In the genomic region with DNA sequence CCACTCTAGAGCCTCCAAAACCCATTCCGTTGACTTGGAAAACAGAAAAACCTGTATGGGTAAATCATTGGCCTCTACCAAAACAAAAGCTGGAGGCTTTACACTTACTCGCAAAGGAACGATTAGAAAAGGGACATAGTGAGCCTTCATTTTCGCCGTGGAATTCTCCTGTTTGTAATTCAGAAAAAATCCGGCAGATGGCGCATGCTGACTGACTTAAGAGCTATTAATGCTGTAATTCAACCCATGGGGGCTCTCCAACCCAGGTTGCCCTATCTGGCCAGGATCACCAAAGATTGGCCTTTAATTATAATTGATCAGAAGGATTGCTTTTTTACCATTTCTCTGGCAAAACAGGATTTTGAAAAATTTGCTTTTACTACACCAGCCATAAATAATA, we compare ENCODE assay signal across 8 cellular contexts.
DNase-seq lines count a peak whose midpoint lies in the region; ATAC-seq and TF ChIP-seq lines count a peak whose summit lies in the region.

No MANE protein-coding gene starts in this region.

- H3K4me3 ChIP-seq in GM06990 (replicated peaks; ENCODE audit: low read depth, low read length) = no peak overlapping the region
- no peak overlapping the region for H3K4me3 ChIP-seq in NB4 (ENCODE audit: low read depth, low read length)
- H3K4me3 ChIP-seq in effector memory CD4-positive, alpha-beta T cell (ENCODE audit: insufficient read depth, low read depth, low read length, poor library complexity, severe bottlenecking) = no peak overlapping the region
- H3K4me3 ChIP-seq in neutrophil (ENCODE audit: low read depth in 1 of 2, low read length in 1 of 2) = no peak overlapping the region

- no peak overlapping the region for H3K27ac Mint-ChIP-seq in activated CD4-positive, alpha-beta T cell treated with anti-CD3 and anti-CD28 coated beads, Interleukin-2, amount 10 ng/mL, durations not matched to agents 24 days and 14 days

- no peaks in the 10 kb centered on the region for H3K36me3 Mint-ChIP-seq in activated CD4-positive, alpha-beta T cell treated with anti-CD3 and anti-CD28 coated beads, Interleukin-2, amount 10 ng/mL, durations not matched to agents 24 days and 14 days (ENCODE audit: low read depth)

- peaks cover 8% of the 10 kb centered on the region for H3K4me1 Mint-ChIP-seq in activated CD4-positive, alpha-beta T cell treated with anti-CD3 and anti-CD28 coated beads, Interleukin-2, amount 10 ng/mL, durations not matched to agents 24 days and 14 days

- no peak overlapping the region for H3K27ac ChIP-seq in effector memory CD4-positive, alpha-beta T cell (ENCODE audit: insufficient read depth, low read length, poor library complexity, severe bottlenecking)
- H3K27ac ChIP-seq in neutrophil = no peak overlapping the region

- H3K27me3 ChIP-seq in GM06990 (replicated peaks; ENCODE audit: control insufficient read depth, insufficient read depth, low read length) = no peaks in the 10 kb centered on the region
- no peaks in the 10 kb centered on the region for H3K27me3 ChIP-seq in effector memory CD4-positive, alpha-beta T cell (replicated peaks; ENCODE audit: control insufficient read depth, insufficient read depth, low read length, poor library complexity, severe bottlenecking)
- H3K27me3 ChIP-seq in neutrophil = no peaks in the 10 kb centered on the region

- DNase-seq in GM06990 (ENCODE audit: extremely low read depth, insufficient read length) = no peak
- peak; percentile 81 for DNase-seq in NB4 (ENCODE audit: low read depth)
- peak; percentile 88 for DNase-seq in activated CD4-positive, alpha-beta T cell treated with anti-CD3 and anti-CD28 coated beads, Interleukin-2, amount 10 ng/mL, durations not matched to agents 24 days and 14 days
- DNase-seq in effector memory CD4-positive, alpha-beta T cell = peak; percentile 9 to 40 (median 15)
- DNase-seq in NCI-H345 (lab: John Stamatoyannopoulos, UW) = no peak

- H3K4me3 Mint-ChIP-seq in activated CD4-positive, alpha-beta T cell treated with anti-CD3 and anti-CD28 coated beads, Interleukin-2, amount 10 ng/mL, durations not matched to agents 24 days and 14 days = no peak overlapping the region

- no peak for ATAC-seq in HG02981 (IDR thresholded peaks at IDR 0.05; ENCODE audit: unreplicated experiment)
- no peak for ATAC-seq in GM21737 (IDR thresholded peaks at IDR 0.05; ENCODE audit: unreplicated experiment)

- no peaks in the 10 kb centered on the region for H3K9me3 ChIP-seq in effector memory CD4-positive, alpha-beta T cell (ENCODE audit: control insufficient read depth, low read length)
- peaks cover 6% of the 10 kb centered on the region for H3K9me3 ChIP-seq in neutrophil

- peaks cover 9% of the 10 kb centered on the region for H3K9me3 Mint-ChIP-seq in activated CD4-positive, alpha-beta T cell treated with anti-CD3 and anti-CD28 coated beads, Interleukin-2, amount 10 ng/mL, durations not matched to agents 24 days and 14 days

- intact Hi-C loops in activated CD4-positive, alpha-beta T cell treated with anti-CD3 and anti-CD28 coated beads, Interleukin-2, amount 10 ng/mL, durations not matched to agents 24 days and 14 days (cut with micrococcal nuclease) = loop anchor here (1.0 to 10.0 kb wide), 4 partner anchors 93 to 430 kb away; a partner anchor contains a TSS

- no peaks in the 10 kb centered on the region for H3K27me3 Mint-ChIP-seq in activated CD4-positive, alpha-beta T cell treated with anti-CD3 and anti-CD28 coated beads, Interleukin-2, amount 10 ng/mL, durations not matched to agents 24 days and 14 days

- H3K36me3 ChIP-seq in GM06990 (ENCODE audit: control insufficient read depth, insufficient read depth, low read length) = no peaks in the 10 kb centered on the region
- H3K36me3 ChIP-seq in effector memory CD4-positive, alpha-beta T cell (ENCODE audit: control insufficient read depth, insufficient read depth, low read length) = no peaks in the 10 kb centered on the region
- H3K36me3 ChIP-seq in neutrophil = no peaks in the 10 kb centered on the region

- TF ChIP-seq POLR2A in NB4 (IDR thresholded peaks at IDR 0.05; ENCODE audit: extremely low read depth, insufficient read length) = no peak

- H3K4me1 ChIP-seq in effector memory CD4-positive, alpha-beta T cell (ENCODE audit: control insufficient read depth, insufficient read depth, low read length, poor library complexity, severe bottlenecking) = no peaks in the 10 kb centered on the region
- peaks cover 8 to 9% of the 10 kb centered on the region in 2 experiments for H3K4me1 ChIP-seq in neutrophil (ENCODE audit: control insufficient read depth in 1 of 2, insufficient read depth in 1 of 2, low read depth in 1 of 2, low read length in 1 of 2)

- TF ChIP-seq CTCF in GM06990 (IDR thresholded peaks at IDR 0.05; ENCODE audit: insufficient read depth, low read length, poor library complexity, severe bottlenecking) = peak; percentile 59
- peak; percentile 66 for TF ChIP-seq CTCF in NB4 (IDR thresholded peaks at IDR 0.05; ENCODE audit: low read depth, low read length)
- TF ChIP-seq CTCF in neutrophil (IDR thresholded peaks at IDR 0.05) = peak; percentile 74

Comparison
In these comparisons a context has a peak if more than half of its experiments do, and no peak if none do; other contexts are left out.
1. DNase-seq: peak in NB4 (single experiment), activated CD4-positive, alpha-beta T cell treated with anti-CD3 and anti-CD28 coated beads, Interleukin-2, amount 10 ng/mL, durations not matched to agents 24 days and 14 days (single experiment) and effector memory CD4-positive, alpha-beta T cell (3 of 3); none in GM06990 (single experiment) and NCI-H345 (single experiment).
2. Peak in every context shown above with its lines, with median percentiles within 50 percentile points of each other: CTCF ChIP-seq.